In the genomic region with DNA sequence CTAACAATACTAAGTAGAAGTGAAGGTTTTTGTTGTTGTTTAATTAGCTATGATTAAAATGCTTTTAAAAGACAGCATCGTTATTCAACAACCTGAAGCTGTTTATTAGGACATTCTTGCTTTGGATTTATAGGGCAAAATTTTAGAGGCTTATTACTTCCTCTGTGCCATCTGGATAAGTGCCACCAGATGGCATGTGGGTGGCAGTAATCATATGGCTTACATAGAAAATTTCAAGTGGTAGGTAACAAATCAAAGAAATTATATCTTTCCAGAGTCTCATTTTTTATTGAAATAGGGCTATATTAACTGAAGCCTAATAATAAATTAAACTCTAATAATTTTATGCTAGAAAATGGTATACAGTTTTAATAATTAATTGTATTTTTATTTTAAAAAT, we compare ENCODE assay signal across 16 cellular contexts.
A peak's percentile ranks its signal among the peaks of the same experiment; 100 is the strongest.
DNase-seq lines count a peak whose midpoint lies in the region; ATAC-seq, FAIRE-seq and TF ChIP-seq lines count a peak whose summit lies in the region.
"Had no signal": no experiment of that assay in that cellular context is flagged by ENCODE, and none has a peak within 500 bp of the region (broad histone marks: within the 10 kb centered on the region; RNA-seq: fewer than 3 reads in every experiment).

No MANE protein-coding gene starts in this region.

- H3K36me3 ChIP-seq in H7 (replicated peaks; ENCODE audit: control insufficient read depth, insufficient read depth, low read length), result no peaks in the 10 kb centered on the region

- 29% methylated on average over 1 of the region's 1 CpG for WGBS in A549 (ENCODE audit: missing lambda C conversion rate)

- POLR2A ChIA-PET in A549 (lab: Yijun Ruan, JAX), result no interaction called here

- no peak for TF ChIP-seq RAD21 in A549 (conservative IDR thresholded peaks at IDR 0.05 in 1 of 2, IDR thresholded peaks at IDR 0.05 in 1 of 2)

- no peak overlapping the region for H3K27ac ChIP-seq in A549
- H3K27ac ChIP-seq: RWPE1 had no signal

- no peak for ATAC-seq in A549
- no peak for ATAC-seq in HG02798 (IDR thresholded peaks at IDR 0.05; ENCODE audit: poor library complexity, unreplicated experiment)
- ATAC-seq in HG02759 (IDR thresholded peaks at IDR 0.05; ENCODE audit: unreplicated experiment), result no peak

- DNase-seq in A549 (ENCODE audit: low read depth in 1 of 2, low spot score in 1 of 2) (no peak), H7 (peak; percentile 3), NCI-H69 (lab: John Stamatoyannopoulos, UW) (peak; percentile 0), epithelial cell of esophagus (ENCODE audit: low read depth) (no peak), hepatic stellate cell (ENCODE audit: low spot score) (no peak)
- DNase-seq in stimulated activated CD4-positive, alpha-beta T cell treated with anti-CD3 and anti-CD28 coated beads, Interleukin-4, amount 100 ng/mL, for 1 hour, result no peak
- DNase-seq: ACHN; CD4-positive, alpha-beta memory T cell; HCEC 1CT; NCI-H2107; T-helper 1 cell had no signal

- TF ChIP-seq CTCF in A549 (IDR thresholded peaks at IDR 0.05) (no peak), epithelial cell of esophagus (IDR thresholded peaks at IDR 0.05; ENCODE audit: insufficient read depth, low read depth, low read length, missing control alignments) (peak; percentile 29)

- H3K9me3 ChIP-seq in A549, result no peaks in the 10 kb centered on the region

- H3K4me3 ChIP-seq in A549 (no peak overlapping the region), H7 (ENCODE audit: insufficient read depth, low read depth, low read length) (no peak overlapping the region), epithelial cell of esophagus (ENCODE audit: low read length) (no peak overlapping the region)

- H3K4me1 ChIP-seq in A549, result no peaks in the 10 kb centered on the region

- CTCF ChIA-PET in A549 (lab: Yijun Ruan, JAX), result no interaction called here

- TF ChIP-seq POLR2A in A549 (IDR thresholded peaks at IDR 0.05; ENCODE audit: low read length), result no peak

- H3K4me2 ChIP-seq in A549, result no peak overlapping the region

- no peaks in the 10 kb centered on the region for H3K27me3 ChIP-seq in H7 (ENCODE audit: control insufficient read depth, insufficient read depth, low read length)

- TF ChIP-seq EP300 in A549 (IDR thresholded peaks at IDR 0.05), result no peak

- FAIRE-seq in A549 (lab: Jason Lieb, UNC), result peak; percentile 77
- FAIRE-seq: D721Med, HTR-8/SVneo had no signal

TF ChIP-seq in A549, 52 proteins besides CTCF, POLR2A, EP300 and RAD21:
- TF ChIP-seq HOXA7 (CRISPR knock-in tag; IDR thresholded peaks at IDR 0.05) (no peak), ZFP36 (IDR thresholded peaks at IDR 0.05; ENCODE audit: borderline replicate concordance, partially characterized antibody) (no peak), HEYL (CRISPR knock-in tag; IDR thresholded peaks at IDR 0.05) (no peak), MAZ (IDR thresholded peaks at IDR 0.05; ENCODE audit: borderline replicate concordance, low read depth, low read length) (no peak), SMC3 (IDR thresholded peaks at IDR 0.05) (no peak), ESRRA (IDR thresholded peaks at IDR 0.05; ENCODE audit: borderline replicate concordance, low read length) (no peak), TFCP2L1 (CRISPR knock-in tag; IDR thresholded peaks at IDR 0.05) (no peak), FOXS1 (CRISPR knock-in tag; IDR thresholded peaks at IDR 0.05) (no peak), HOXB5 (CRISPR knock-in tag; IDR thresholded peaks at IDR 0.05) (no peak), KDM5A (IDR thresholded peaks at IDR 0.05) (no peak), JUNB (IDR thresholded peaks at IDR 0.05) (no peak), ZNF302 (CRISPR knock-in tag; IDR thresholded peaks at IDR 0.05) (no peak), HDAC2 (IDR thresholded peaks at IDR 0.05) (no peak), FOSB (CRISPR knock-in tag; IDR thresholded peaks at IDR 0.05) (no peak), POLR2AphosphoS2 (conservative IDR thresholded peaks at IDR 0.05; ENCODE audit: low read length) (no peak), GATA3 (IDR thresholded peaks at IDR 0.05; ENCODE audit: borderline replicate concordance) (no peak)

Comparison
In these comparisons a context has a peak if more than half of its experiments do, and no peak if none do; other contexts are left out.
1. DNase-seq: peak in H7 (single experiment) and NCI-H69 (single experiment); none in A549 (0 of 2), epithelial cell of esophagus (single experiment), hepatic stellate cell (single experiment) and stimulated activated CD4-positive, alpha-beta T cell treated with anti-CD3 and anti-CD28 coated beads, Interleukin-4, amount 100 ng/mL, for 1 hour (single experiment).